Comparison of ENCODE assay signal across 25 cellular contexts in the genomic region with DNA sequence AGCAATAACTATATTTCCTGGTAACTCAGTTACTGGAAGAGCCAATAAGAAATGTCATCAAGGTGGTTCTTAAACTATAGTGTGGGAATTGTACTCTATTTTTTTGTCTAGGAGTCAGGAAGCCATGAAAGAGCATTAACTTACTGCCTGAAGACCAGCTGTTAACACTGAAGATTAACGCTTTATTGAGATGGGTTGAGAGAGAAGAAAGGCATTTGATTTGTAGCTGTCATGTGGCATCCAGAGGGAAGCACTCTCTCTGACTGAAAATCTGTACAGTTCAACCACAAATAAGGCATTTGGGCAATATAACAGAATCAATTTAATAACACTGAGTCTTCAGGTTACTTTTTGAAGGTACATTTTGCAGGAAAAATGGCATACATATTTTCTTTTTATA.
"Had no signal": no experiment of that assay in that cellular context is flagged by ENCODE, and none has a peak within 500 bp of the region (broad histone marks: within the 10 kb centered on the region; RNA-seq: fewer than 3 reads in every experiment).

No MANE protein-coding gene starts in this region.

- H3K4me3 ChIP-seq: heart right ventricle, left ventricle myocardium inferior, lung, pancreas, prostate gland, suprapubic skin, thoracic aorta, tibial artery, upper lobe of right lung had no signal

- H3K36me3 ChIP-seq: heart right ventricle, left ventricle myocardium inferior, pancreas, prostate gland, suprapubic skin, thoracic aorta, tibial artery, upper lobe of right lung had no signal

- H3K27me3 ChIP-seq: heart right ventricle, pancreas, suprapubic skin, tibial artery, upper lobe of right lung had no signal

- ATAC-seq: heart right ventricle; left cardiac atrium; naive thymus-derived CD4-positive, alpha-beta T cell; natural killer cell treated with Interleukin-12 subunit alpha and Interleukin-12 subunit beta and Interleukin-15 and Interleukin-18, amount 100 ng/mL, for 72 hours; pancreas; right cardiac atrium; sciatic nerve; stimulated activated naive B cell treated with anti-CD40 and anti-IgM and Interleukin-4, amounts not matched to agents 10 μg/mL and 1 μg/mL and 100 μg/mL, for 72 hours; upper lobe of right lung had no signal

- H3K4me1 ChIP-seq: prostate gland had no signal

- DNase-seq: heart right ventricle; hippocampal formation; kidney glomerular epithelial cell; left cardiac atrium; left ventricle myocardium inferior; mesendoderm; naive thymus-derived CD4-positive, alpha-beta T cell; pancreas; posterior cingulate gyrus; retina; right cardiac atrium; small intestine; stimulated activated CD4-positive, alpha-beta T cell treated with anti-CD3 and anti-CD28 coated beads, Interleukin-1b, Interleukin-23, amount 100 ng/mL, for 48 hours; stimulated activated CD4-positive, alpha-beta T cell treated with anti-CD3 and anti-CD28 coated beads, Interleukin-4, amount 100 ng/mL, for 1 hour; stimulated activated naive B cell treated with anti-CD40 and anti-IgM and Interleukin-4, amounts not matched to agents 10 μg/mL and 1 μg/mL and 100 μg/mL, for 72 hours; stimulated activated naive CD8-positive, alpha-beta T cell treated with anti-CD3 and anti-CD28 coated beads, Interleukin-15, Interleukin-2, amounts not matched to agents 100 U/mL and 50 U/mL, for 24 hours; tibial artery; trophoblast cell; upper lobe of right lung had no signal

- H3K27ac ChIP-seq: heart right ventricle, left ventricle myocardium inferior, pancreas, prostate gland, suprapubic skin, thoracic aorta, tibial artery, upper lobe of right lung had no signal

- H3K9me3 ChIP-seq: heart right ventricle, left ventricle myocardium inferior, pancreas, prostate gland, suprapubic skin, thoracic aorta, tibial artery, upper lobe of right lung had no signal
